In genomic region chr22:33917744-33918406, GRCh38 we compare ENCODE assay signal across 10 cellular contexts. TPM values are rescaled to one million over a fixed set of nuclear protein-coding genes. Genes with fewer than 3 reads are reported as not detected.
A peak's percentile ranks its signal among the peaks of the same experiment; 100 is the strongest.
DNase-seq lines count a peak whose midpoint lies in the region; ATAC-seq and TF ChIP-seq lines count a peak whose summit lies in the region.
"Had no signal": no experiment of that assay in that cellular context is flagged by ENCODE, and none has a peak within 500 bp of the region (broad histone marks: within the 10 kb centered on the region; RNA-seq: fewer than 3 reads in every experiment).

No MANE protein-coding gene starts in this region.

- peaks cover 16% of the 10 kb centered on the region for H3K4me1 ChIP-seq in HEK293 (ENCODE audit: control insufficient read depth, insufficient read depth, low read length)

- CTCF ChIA-PET in BJ (lab: Yijun Ruan, JAX) (interaction anchor here (1.3 to 1.6 kb wide), 3 partner anchors 9 to 399 kb away, joined by 3 to 11 read pairs (median 3); no protein-coding TSS in a partner anchor), HEK293 (lab: Yijun Ruan, JAX) (interaction anchor here (0.6 to 3.1 kb wide), 7 partner anchors 8 to 399 kb away, joined by 3 to 11 read pairs (median 5); no protein-coding TSS in a partner anchor)

- H3K9me3 ChIP-seq in HEK293 (ENCODE audit: control insufficient read depth, insufficient read depth, low read depth, low read length): no peaks in the 10 kb centered on the region
- H3K9me3 ChIP-seq: body of pancreas had no signal

- H3K36me3 ChIP-seq in BJ (ENCODE audit: control insufficient read depth, insufficient read depth, low read length) (no peaks in the 10 kb centered on the region), HEK293 (ENCODE audit: control insufficient read depth in 2 of 2, insufficient read depth in 1 of 2, low read length in 2 of 2) (no peaks in the 10 kb centered on the region), brain microvascular endothelial cell (replicated peaks) (no peaks in the 10 kb centered on the region)

- ATAC-seq in GM19395 (IDR thresholded peaks at IDR 0.05; ENCODE audit: unreplicated experiment) (no peak), GM21717 (IDR thresholded peaks at IDR 0.05; ENCODE audit: unreplicated experiment) (no peak), HG02852 (IDR thresholded peaks at IDR 0.05; ENCODE audit: unreplicated experiment) (no peak)
- ATAC-seq: body of pancreas; stimulated activated effector memory CD8-positive, alpha-beta T cell treated with anti-CD3 and anti-CD28 coated beads, Interleukin-12 subunit alpha, Interleukin-12 subunit beta, amount 100 ng/mL, for 72 hours had no signal

- no peak overlapping the region for H3K27ac ChIP-seq in HEK293 (ENCODE audit: extremely low read depth, low read depth, low read length)
- H3K27ac ChIP-seq in brain microvascular endothelial cell: no peak overlapping the region
- H3K27ac ChIP-seq: body of pancreas had no signal

- H3K4me3 ChIP-seq in BJ (ENCODE audit: low read depth, low read length) (no peak overlapping the region), HEK293 (ENCODE audit: low read depth, low read length) (no peak overlapping the region), brain microvascular endothelial cell (ENCODE audit: low read depth, low read length) (no peak overlapping the region)
- H3K4me3 ChIP-seq: body of pancreas had no signal

- in situ Hi-C loops in brain microvascular endothelial cell (cut with HindIII; ENCODE audit: low pct_ligation_motif_present, low sequenced_read_pairs): no loop called here

- 0 out of 2 replicates have a peak, but pooled peaks have one; percentile 15 for TF ChIP-seq CTCF in BJ (IDR thresholded peaks at IDR 0.05; ENCODE audit: insufficient read depth, low read depth, low read length)
- TF ChIP-seq CTCF in HEK293 (tag by site-specific recombination; IDR thresholded peaks at IDR 0.05): peak; percentile 51; the same call in 1 of the 2 replicates
- peak; percentile 57 for TF ChIP-seq CTCF in brain microvascular endothelial cell (IDR thresholded peaks at IDR 0.05; ENCODE audit: low read depth, low read length, missing control alignments)

- POLR2A ChIA-PET in BJ (lab: Charles Lee) (no interaction called here), HEK293 (lab: Yijun Ruan, JAX) (no interaction called here)

- H3K27me3 ChIP-seq in BJ (ENCODE audit: control insufficient read depth, insufficient read depth, low read length) (no peaks in the 10 kb centered on the region), brain microvascular endothelial cell (replicated peaks) (no peaks in the 10 kb centered on the region)
- H3K27me3 ChIP-seq: body of pancreas had no signal

- DNase-seq in BJ (ENCODE audit: low read depth): no peak
- DNase-seq in brain microvascular endothelial cell: no peak
- peak; percentile 78 for DNase-seq in myocyte (ENCODE audit: low read depth)
- DNase-seq in 8988T: no peak
- DNase-seq: body of pancreas had no signal

TF ChIP-seq in HEK293, 187 proteins besides CTCF, POLR2A, EP300 and RAD21:
- no peak for TF ChIP-seq ATF2 (tag by site-specific recombination; IDR thresholded peaks at IDR 0.05; ENCODE audit: low read depth)
- peak; percentile 87 for TF ChIP-seq ZNF692 (tag by site-specific recombination; IDR thresholded peaks at IDR 0.05)
- no peak for TF ChIP-seq ZNF707 (tag by site-specific recombination; IDR thresholded peaks at IDR 0.05)
- TF ChIP-seq ZBTB48 (tag by site-specific recombination; IDR thresholded peaks at IDR 0.05): peak; percentile 46; the same call in 1 of the 2 replicates
- no peak for TF ChIP-seq ZNF561 (tag by site-specific recombination; IDR thresholded peaks at IDR 0.05; ENCODE audit: borderline replicate concordance)
- no peak for TF ChIP-seq ZSCAN23 (tag by site-specific recombination; IDR thresholded peaks at IDR 0.05)
- TF ChIP-seq OSR2 (tag by site-specific recombination; IDR thresholded peaks at IDR 0.05): 0 out of 2 replicates have a peak, but pooled peaks have one; percentile 12
- no peak for TF ChIP-seq ZNF37A (tag by site-specific recombination; IDR thresholded peaks at IDR 0.05)
- TF ChIP-seq ZFHX2 (tag by site-specific recombination; conservative IDR thresholded peaks at IDR 0.05): no peak
- TF ChIP-seq ZFP69B (tag by site-specific recombination; IDR thresholded peaks at IDR 0.05): peak; percentile 65; the same call in 1 of the 2 replicates
- no peak for TF ChIP-seq YY1 (tag by site-specific recombination; IDR thresholded peaks at IDR 0.05)
- TF ChIP-seq ZNF398 (tag by site-specific recombination; IDR thresholded peaks at IDR 0.05): peak; percentile 51
- peak; percentile 66 for TF ChIP-seq ZNF654 (tag by site-specific recombination; IDR thresholded peaks at IDR 0.05; ENCODE audit: low read depth)

RNA-seq across cellular contexts. Expression of gene LARGE1, which starts 2.4 kb away (rescaled TPM):
- 5.4 and 8.5 TPM in 2 replicates for polyA plus RNA-seq in BJ (2011; rRNA removed)
- polyA minus RNA-seq in BJ (2011; rRNA and poly(A)+ RNA removed): 9.8 and 12.9 TPM in 2 replicates
- 22.6 and 23.9 TPM in 2 replicates for total RNA-seq in myocyte
- 12.7 TPM for polyA plus RNA-seq in myocyte (2012)
